In the genomic region with DNA sequence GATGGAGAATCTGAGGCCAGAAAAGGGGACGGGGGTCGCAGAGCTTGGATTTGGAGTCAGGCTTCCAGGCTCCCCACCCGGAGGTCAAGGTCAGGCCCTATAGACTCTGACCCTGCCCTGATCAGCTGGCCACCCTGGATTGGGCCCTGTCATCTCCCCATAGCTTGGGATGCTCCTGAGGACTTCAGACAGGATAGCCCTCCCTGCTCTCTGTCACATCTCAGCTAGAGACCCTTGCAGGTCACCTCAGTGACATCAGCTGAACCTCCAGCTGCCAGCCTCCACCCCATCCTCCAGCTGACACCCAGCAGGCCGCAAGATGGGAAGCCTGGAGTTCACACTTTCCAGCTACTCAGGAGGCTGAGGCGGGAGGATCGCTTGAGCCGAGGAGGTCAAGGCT, we compare ENCODE assay signal across 12 cellular contexts. TPM values are rescaled to one million over a fixed set of nuclear protein-coding genes. Genes with fewer than 3 reads are reported as not detected.
A peak's percentile ranks its signal among the peaks of the same experiment; 100 is the strongest.
DNase-seq lines count a peak whose midpoint lies in the region; ATAC-seq lines count a peak whose summit lies in the region.
"Had no signal": no experiment of that assay in that cellular context is flagged by ENCODE, and none has a peak within 500 bp of the region (broad histone marks: within the 10 kb centered on the region; RNA-seq: fewer than 3 reads in every experiment).

No MANE protein-coding gene starts in this region.

- H3K9me3 Mint-ChIP-seq in T-helper 2 cell treated with Interferon-gamma antibody and Interleukin-4, amounts not matched to agents 5 μg/mL and 100 μg/mL, for 36 hours, result no peaks in the 10 kb centered on the region
- no peaks in the 10 kb centered on the region for H3K9me3 Mint-ChIP-seq in immature natural killer cell
- H3K9me3 Mint-ChIP-seq in stimulated activated effector memory CD8-positive, alpha-beta T cell treated with anti-CD3 and anti-CD28 coated beads, Interleukin-12 subunit alpha, Interleukin-12 subunit beta, amount 100 ng/mL, for 72 hours, result no peaks in the 10 kb centered on the region

- peaks cover 13% of the 10 kb centered on the region for H3K36me3 Mint-ChIP-seq in T-helper 2 cell treated with Interferon-gamma antibody and Interleukin-4, amounts not matched to agents 5 μg/mL and 100 μg/mL, for 36 hours (ENCODE audit: low read depth)
- no peaks in the 10 kb centered on the region for H3K36me3 Mint-ChIP-seq in T-helper 17 cell (ENCODE audit: low read depth)
- no peaks in the 10 kb centered on the region for H3K36me3 Mint-ChIP-seq in immature natural killer cell
- peaks cover 30% of the 10 kb centered on the region for H3K36me3 Mint-ChIP-seq in stimulated activated effector memory CD8-positive, alpha-beta T cell treated with anti-CD3 and anti-CD28 coated beads, Interleukin-12 subunit alpha, Interleukin-12 subunit beta, amount 100 ng/mL, for 72 hours

- no peak for DNase-seq in T-helper 2 cell treated with Interferon-gamma antibody and Interleukin-4, amounts not matched to agents 5 μg/mL and 100 μg/mL, for 36 hours (ENCODE audit: low spot score)
- no peak for DNase-seq in T-helper 2 cell
- no peak for DNase-seq in T-helper 17 cell
- no peak for DNase-seq in immature natural killer cell
- DNase-seq in stimulated activated effector memory CD8-positive, alpha-beta T cell treated with anti-CD3 and anti-CD28 coated beads, Interleukin-12 subunit alpha, Interleukin-12 subunit beta, amount 100 ng/mL, for 72 hours (ENCODE audit: low spot score in 2 of 2), result no peak
- DNase-seq: NCI-H510A; SJCRH30; stimulated activated CD4-positive, alpha-beta T cell treated with anti-CD3 and anti-CD28 coated beads, Interleukin-4, amount 100 ng/mL, for 24 hours had no signal

- no peaks in the 10 kb centered on the region for H3K9me3 ChIP-seq in T-helper 17 cell (ENCODE audit: control insufficient read depth, low read length, poor library complexity, severe bottlenecking)
- H3K9me3 ChIP-seq: SJCRH30 had no signal

- H3K27ac Mint-ChIP-seq in T-helper 2 cell treated with Interferon-gamma antibody and Interleukin-4, amounts not matched to agents 5 μg/mL and 100 μg/mL, for 36 hours, result peak overlapping the region; percentile 95
- peak overlapping the region; percentile 89 for H3K27ac Mint-ChIP-seq in T-helper 17 cell
- peak overlapping the region in 4 of 6 donors; percentile 86 to 94 (median 90) for H3K27ac Mint-ChIP-seq in immature natural killer cell
- H3K27ac Mint-ChIP-seq in stimulated activated effector memory CD8-positive, alpha-beta T cell treated with anti-CD3 and anti-CD28 coated beads, Interleukin-12 subunit alpha, Interleukin-12 subunit beta, amount 100 ng/mL, for 72 hours, result peak overlapping the region; percentile 98
- H3K27ac Mint-ChIP-seq: GM23338 had no signal

- H3K4me1 Mint-ChIP-seq in T-helper 2 cell treated with Interferon-gamma antibody and Interleukin-4, amounts not matched to agents 5 μg/mL and 100 μg/mL, for 36 hours (ENCODE audit: low read depth), result peaks cover 41% of the 10 kb centered on the region
- H3K4me1 Mint-ChIP-seq in T-helper 17 cell (peaks cover 41% of the 10 kb centered on the region), immature natural killer cell (peaks cover 31 to 38% of the 10 kb centered on the region in 2 donors)
- peaks cover 35% of the 10 kb centered on the region for H3K4me1 Mint-ChIP-seq in stimulated activated effector memory CD8-positive, alpha-beta T cell treated with anti-CD3 and anti-CD28 coated beads, Interleukin-12 subunit alpha, Interleukin-12 subunit beta, amount 100 ng/mL, for 72 hours

- no peak for ATAC-seq in T-helper 17 cell
- no peak for ATAC-seq in stimulated activated effector memory CD8-positive, alpha-beta T cell treated with anti-CD3 and anti-CD28 coated beads, Interleukin-12 subunit alpha, Interleukin-12 subunit beta, amount 100 ng/mL, for 72 hours
- ATAC-seq in HG03378 (IDR thresholded peaks at IDR 0.05; ENCODE audit: unreplicated experiment), result no peak
- no peak for ATAC-seq in HG02588 (IDR thresholded peaks at IDR 0.05; ENCODE audit: unreplicated experiment)
- no peak for ATAC-seq in GM21737 (IDR thresholded peaks at IDR 0.05; ENCODE audit: unreplicated experiment)
- ATAC-seq: GM23338 had no signal

- H3K4me3 Mint-ChIP-seq in T-helper 2 cell treated with Interferon-gamma antibody and Interleukin-4, amounts not matched to agents 5 μg/mL and 100 μg/mL, for 36 hours, result peak overlapping the region; percentile 90
- H3K4me3 Mint-ChIP-seq in T-helper 17 cell, result no peak overlapping the region
- peak overlapping the region in 1 of 5 donors; percentile 51 for H3K4me3 Mint-ChIP-seq in immature natural killer cell
- H3K4me3 Mint-ChIP-seq in stimulated activated effector memory CD8-positive, alpha-beta T cell treated with anti-CD3 and anti-CD28 coated beads, Interleukin-12 subunit alpha, Interleukin-12 subunit beta, amount 100 ng/mL, for 72 hours, result peak overlapping the region; percentile 97
- H3K4me3 Mint-ChIP-seq: GM23338 had no signal

- no peaks in the 10 kb centered on the region for H3K27me3 Mint-ChIP-seq in T-helper 2 cell treated with Interferon-gamma antibody and Interleukin-4, amounts not matched to agents 5 μg/mL and 100 μg/mL, for 36 hours (ENCODE audit: low read depth)
- H3K27me3 Mint-ChIP-seq in T-helper 17 cell (no peaks in the 10 kb centered on the region), immature natural killer cell (ENCODE audit: low read depth in 3 of 3) (peaks cover 2 to 20% (median 8%) of the 10 kb centered on the region in 3 donors)

RNA-seq across cellular contexts. Expression of a gene that starts 2.8 kb away (rescaled TPM):
- 100 to 1,000 TPM; 261 to 279 TPM for total RNA-seq in T-helper 17 cell
- 100 to 1,000 TPM; 106 to 193 (median 107) TPM for polyA plus RNA-seq in immature natural killer cell

RNA-seq across cellular contexts. Expression of a gene that starts 38.2 kb away (rescaled TPM):
- 100 to 1,000 TPM in 1 of 2 donors, 10 to 100 TPM in 1; 97.5 to 105 TPM for total RNA-seq in T-helper 17 cell
- 100 to 1,000 TPM; 110 to 184 (median 126) TPM for polyA plus RNA-seq in immature natural killer cell
